25 cellular contexts compared by ENCODE assay signal in genomic region chr11:62747475-62748160, GRCh38. TPM values are rescaled to one million over a fixed set of nuclear protein-coding genes. Genes with fewer than 3 reads are reported as not detected.
DNase-seq lines count a peak whose midpoint lies in the region; ATAC-seq and TF ChIP-seq lines count a peak whose summit lies in the region.
"Had no signal": no experiment of that assay in that cellular context is flagged by ENCODE, and none has a peak within 500 bp of the region (broad histone marks: within the 10 kb centered on the region; RNA-seq: fewer than 3 reads in every experiment).

No MANE protein-coding gene starts in this region.

- DNase-seq in activated CD8-positive, alpha-beta T cell treated with anti-CD3 and anti-CD28 coated beads for 36 hours = no peak
- no peak for DNase-seq in activated CD8-positive, alpha-beta T cell treated with anti-CD3 and anti-CD28 coated beads, Interleukin-2, amount 10 ng/mL, durations not matched to agents 7 days and 5 days
- DNase-seq in kidney tubule cell (ENCODE audit: low spot score) (peak; percentile 31), thyroid gland (peak; percentile 63 to 74), spleen (no peak), left lung (no peak)
- no peak for DNase-seq in activated naive CD4-positive, alpha-beta T cell treated with anti-CD3 and anti-CD28 coated beads for 36 hours
- DNase-seq: activated T-cell treated with anti-CD3 and anti-CD28 coated beads, Interleukin-2, amount 50 U/mL, for 48 hours; COR-L47; DND-41; effector CD4-positive, alpha-beta T cell; IMR-90; NCI-H524 treated with DMSO at 0.1 percent for 48 hours; stimulated activated naive CD4-positive, alpha-beta T cell had no signal

- no peak for TF ChIP-seq CTCF in activated CD8-positive, alpha-beta T cell treated with anti-CD3 and anti-CD28 coated beads for 36 hours (IDR thresholded peaks at IDR 0.05)
- TF ChIP-seq CTCF in thyroid gland (IDR thresholded peaks at IDR 0.05) (no peak), spleen (IDR thresholded peaks at IDR 0.05 in 8 of 11, conservative IDR thresholded peaks at IDR 0.05 in 3 of 11) (no peak), left lung (IDR thresholded peaks at IDR 0.05) (no peak)

- peaks cover 7% of the 10 kb centered on the region for H3K36me3 Mint-ChIP-seq in activated CD8-positive, alpha-beta T cell treated with anti-CD3 and anti-CD28 coated beads for 36 hours (ENCODE audit: low read depth)
- H3K36me3 Mint-ChIP-seq in activated CD8-positive, alpha-beta T cell treated with anti-CD3 and anti-CD28 coated beads, Interleukin-2, amount 10 ng/mL, durations not matched to agents 7 days and 5 days (ENCODE audit: low read depth) = peaks cover 12% of the 10 kb centered on the region
- peaks cover 2% of the 10 kb centered on the region for H3K36me3 Mint-ChIP-seq in activated naive CD4-positive, alpha-beta T cell treated with anti-CD3 and anti-CD28 coated beads for 36 hours (ENCODE audit: low read depth)

- no peaks in the 10 kb centered on the region for H3K9me3 ChIP-seq in thyroid gland
- no peaks in the 10 kb centered on the region for H3K9me3 ChIP-seq in spleen
- H3K9me3 ChIP-seq in left lung = no peaks in the 10 kb centered on the region
- H3K9me3 ChIP-seq: esophagus muscularis mucosa, neutrophil, tibial nerve had no signal

- H3K4me1 ChIP-seq in thyroid gland (peaks cover 3 to 17% of the 10 kb centered on the region in 2 donors), spleen (peaks cover 0 to 48% (median 15%) of the 10 kb centered on the region in 6 donors), left lung (peaks cover 2 to 9% of the 10 kb centered on the region in 2 donors)

- peaks cover 20% of the 10 kb centered on the region for H3K4me1 Mint-ChIP-seq in activated CD8-positive, alpha-beta T cell treated with anti-CD3 and anti-CD28 coated beads for 36 hours (ENCODE audit: low read depth)
- H3K4me1 Mint-ChIP-seq in activated CD8-positive, alpha-beta T cell treated with anti-CD3 and anti-CD28 coated beads, Interleukin-2, amount 10 ng/mL, durations not matched to agents 7 days and 5 days (ENCODE audit: low read depth) = peaks cover 24% of the 10 kb centered on the region
- H3K4me1 Mint-ChIP-seq in activated naive CD4-positive, alpha-beta T cell treated with anti-CD3 and anti-CD28 coated beads for 36 hours (ENCODE audit: low read depth) = peaks cover 26% of the 10 kb centered on the region

- WGBS in thyroid gland, 2 donors = 49 to 52% methylated on average over 9 of the region's 9 CpGs
- 87 to 95% (median 92%) methylated on average over 9 of the region's 9 CpGs for WGBS in spleen, 5 donors

- no peaks in the 10 kb centered on the region for H3K27me3 ChIP-seq in thyroid gland
- H3K27me3 ChIP-seq in spleen (replicated peaks in 1 of 7) = no peaks in the 10 kb centered on the region
- H3K27me3 ChIP-seq in left lung = no peaks in the 10 kb centered on the region
- H3K27me3 ChIP-seq: esophagus muscularis mucosa, neutrophil, tibial nerve had no signal

- ATAC-seq in activated CD8-positive, alpha-beta T cell treated with anti-CD3 and anti-CD28 coated beads for 36 hours = no peak
- ATAC-seq in activated CD8-positive, alpha-beta T cell treated with anti-CD3 and anti-CD28 coated beads, Interleukin-2, amount 10 ng/mL, durations not matched to agents 7 days and 5 days = no peak
- no peak for ATAC-seq in left lung
- ATAC-seq: activated CD4-positive, CD25-positive, alpha-beta regulatory T cell treated with anti-CD3 and anti-CD28 coated beads, Interleukin-2, amount 50 U/mL, for 24 hours; GM12878; HCT116; Right ventricle myocardium inferior had no signal

- TF ChIP-seq POLR2A in thyroid gland (IDR thresholded peaks at IDR 0.05) (no peak), spleen (IDR thresholded peaks at IDR 0.05) (no peak)

- peak overlapping the region; percentile 36 for H3K27ac Mint-ChIP-seq in activated CD8-positive, alpha-beta T cell treated with anti-CD3 and anti-CD28 coated beads for 36 hours
- no peak overlapping the region for H3K27ac Mint-ChIP-seq in activated CD8-positive, alpha-beta T cell treated with anti-CD3 and anti-CD28 coated beads, Interleukin-2, amount 10 ng/mL, durations not matched to agents 7 days and 5 days
- H3K27ac Mint-ChIP-seq in activated naive CD4-positive, alpha-beta T cell treated with anti-CD3 and anti-CD28 coated beads for 36 hours = no peak overlapping the region
- H3K27ac Mint-ChIP-seq: activated naive CD4-positive, alpha-beta T cell treated with anti-CD3 and anti-CD28 coated beads, Interleukin-2, amount 50 U/mL, for 24 hours; B cell had no signal

- POLR2A ChIA-PET in activated CD8-positive, alpha-beta T cell treated with anti-CD3 and anti-CD28 coated beads for 36 hours (lab: Charles Lee) = interaction anchor here (0.7 to 1.4 kb wide), 4 partner anchors 10 to 134 kb away, joined by 3 to 4 read pairs (median 4); partner anchors contain the start of gene SLC3A2
- POLR2A ChIA-PET in activated CD8-positive, alpha-beta T cell treated with anti-CD3 and anti-CD28 coated beads, Interleukin-2, amount 10 ng/mL, durations not matched to agents 7 days and 5 days (lab: Charles Lee) = interaction anchor here (0.6 to 1.7 kb wide), 3 partner anchors 15 to 94 kb away, joined by 4 to 6 read pairs (median 4); partner anchors contain the start of gene STX5

- H3K4me3 ChIP-seq in thyroid gland (replicated peaks in 1 of 3) (no peak overlapping the region), spleen (no peak overlapping the region), left lung (no peak overlapping the region)
- H3K4me3 ChIP-seq: esophagus muscularis mucosa, GM12878, skin epidermis, tibial nerve had no signal

- H3K4me3 Mint-ChIP-seq in activated CD8-positive, alpha-beta T cell treated with anti-CD3 and anti-CD28 coated beads for 36 hours = no peak overlapping the region
- H3K4me3 Mint-ChIP-seq in activated CD8-positive, alpha-beta T cell treated with anti-CD3 and anti-CD28 coated beads, Interleukin-2, amount 10 ng/mL, durations not matched to agents 7 days and 5 days = no peak overlapping the region
- H3K4me3 Mint-ChIP-seq in activated naive CD4-positive, alpha-beta T cell treated with anti-CD3 and anti-CD28 coated beads for 36 hours = no peak overlapping the region
- H3K4me3 Mint-ChIP-seq: activated naive CD4-positive, alpha-beta T cell treated with anti-CD3 and anti-CD28 coated beads, Interleukin-2, amount 50 U/mL, for 24 hours; B cell had no signal

- CTCF ChIA-PET in activated CD8-positive, alpha-beta T cell treated with anti-CD3 and anti-CD28 coated beads for 36 hours (lab: Charles Lee) = interaction anchor here (0.9 to 1.4 kb wide), 6 partner anchors 14 to 115 kb away, joined by 3 to 7 read pairs (median 3); partner anchors contain the start of genes POLR2G and TMEM179B
- CTCF ChIA-PET in activated CD8-positive, alpha-beta T cell treated with anti-CD3 and anti-CD28 coated beads, Interleukin-2, amount 10 ng/mL, durations not matched to agents 7 days and 5 days (lab: Charles Lee) = interaction anchor here (1.1 kb wide), 1 partner anchor 40 kb away, joined by 4 read pairs; the partner anchor contains the start of gene TMEM179B
- CTCF ChIA-PET in activated naive CD4-positive, alpha-beta T cell treated with anti-CD3 and anti-CD28 coated beads for 36 hours (lab: Charles Lee) = interaction anchor here (0.6 to 1.4 kb wide), 4 partner anchors 15 to 120 kb away, joined by 3 to 4 read pairs (median 4); no protein-coding TSS in a partner anchor

- H3K36me3 ChIP-seq in thyroid gland = peaks cover 7 to 8% of the 10 kb centered on the region in 2 donors
- H3K36me3 ChIP-seq in spleen = peaks cover 0 to 38% (median 9%) of the 10 kb centered on the region in 6 donors
- H3K36me3 ChIP-seq in left lung = peaks cover 0 to 12% of the 10 kb centered on the region in 2 donors
- H3K36me3 ChIP-seq: neutrophil had no signal

- H3K9me3 Mint-ChIP-seq in activated CD8-positive, alpha-beta T cell treated with anti-CD3 and anti-CD28 coated beads for 36 hours = no peaks in the 10 kb centered on the region
- H3K9me3 Mint-ChIP-seq in activated CD8-positive, alpha-beta T cell treated with anti-CD3 and anti-CD28 coated beads, Interleukin-2, amount 10 ng/mL, durations not matched to agents 7 days and 5 days (ENCODE audit: insufficient read depth) = no peaks in the 10 kb centered on the region
- H3K9me3 Mint-ChIP-seq in activated naive CD4-positive, alpha-beta T cell treated with anti-CD3 and anti-CD28 coated beads for 36 hours = no peaks in the 10 kb centered on the region
- H3K9me3 Mint-ChIP-seq: activated naive CD4-positive, alpha-beta T cell treated with anti-CD3 and anti-CD28 coated beads, Interleukin-2, amount 50 U/mL, for 24 hours had no signal

- H3K27ac ChIP-seq in angular gyrus (ENCODE audit: low read depth, low read length) (peak overlapping the region; percentile 40), thyroid gland (peak overlapping the region; percentile 57 to 66 (median 65)), spleen (no peak overlapping the region), left lung (no peak overlapping the region)
- H3K27ac ChIP-seq: neutrophil, skin epidermis had no signal

- intact Hi-C loops in activated CD8-positive, alpha-beta T cell treated with anti-CD3 and anti-CD28 coated beads for 36 hours (cut with micrococcal nuclease) = no loop called here
- intact Hi-C loops in thyroid gland (cut with DNase I) = no loop called here
- intact Hi-C loops in spleen (cut with DNase I; ENCODE audit: low total_unique reads) = no loop called here
- intact Hi-C loops in activated naive CD4-positive, alpha-beta T cell treated with anti-CD3 and anti-CD28 coated beads for 36 hours (cut with micrococcal nuclease) = no loop called here
- intact Hi-C loops in left lung (cut with DNase I) = no loop called here

- no peaks in the 10 kb centered on the region for H3K27me3 Mint-ChIP-seq in activated CD8-positive, alpha-beta T cell treated with anti-CD3 and anti-CD28 coated beads for 36 hours
- H3K27me3 Mint-ChIP-seq in activated CD8-positive, alpha-beta T cell treated with anti-CD3 and anti-CD28 coated beads, Interleukin-2, amount 10 ng/mL, durations not matched to agents 7 days and 5 days (ENCODE audit: low read depth) = no peaks in the 10 kb centered on the region
- no peaks in the 10 kb centered on the region for H3K27me3 Mint-ChIP-seq in activated naive CD4-positive, alpha-beta T cell treated with anti-CD3 and anti-CD28 coated beads for 36 hours (ENCODE audit: low read depth)
- H3K27me3 Mint-ChIP-seq: activated naive CD4-positive, alpha-beta T cell treated with anti-CD3 and anti-CD28 coated beads, Interleukin-2, amount 50 U/mL, for 24 hours; B cell had no signal

RNA-seq across cellular contexts. Expression of gene ZBTB3, which starts 6.3 kb away (rescaled TPM):
- total RNA-seq in activated CD8-positive, alpha-beta T cell treated with anti-CD3 and anti-CD28 coated beads for 36 hours = 10 to 100 TPM in 1 of 2 experiments, 1 to 10 TPM in 1; 9.8 to 11.8 TPM
- 10 to 100 TPM; 12.4 to 12.8 TPM for total RNA-seq in activated CD8-positive, alpha-beta T cell treated with anti-CD3 and anti-CD28 coated beads, Interleukin-2, amount 10 ng/mL, durations not matched to agents 7 days and 5 days
- total RNA-seq in thyroid gland = 10 to 100 TPM; 10.1 to 17.1 (median 14.8) TPM
- total RNA-seq in spleen = 10 to 100 TPM in 5 of 7 donors, 1 to 10 TPM in 2; 6.6 to 14.5 (median 11.1) TPM
- 1 to 10 TPM; 3.2 to 4.9 (median 3.9) TPM for polyA plus RNA-seq in spleen
- 10 to 100 TPM; 12.1 to 13.5 TPM for total RNA-seq in activated naive CD4-positive, alpha-beta T cell treated with anti-CD3 and anti-CD28 coated beads for 36 hours
- 10 to 100 TPM; 11.2 TPM for total RNA-seq in left lung

RNA-seq across cellular contexts. Expression of gene POLR2G, which starts 13.8 kb away (rescaled TPM):
- 100 to 1,000 TPM; 109 to 111 TPM for total RNA-seq in activated CD8-positive, alpha-beta T cell treated with anti-CD3 and anti-CD28 coated beads for 36 hours
- total RNA-seq in activated CD8-positive, alpha-beta T cell treated with anti-CD3 and anti-CD28 coated beads, Interleukin-2, amount 10 ng/mL, durations not matched to agents 7 days and 5 days = 10 to 100 TPM; 89.7 to 96.6 TPM
- total RNA-seq in thyroid gland = 10 to 100 TPM; 32.1 to 76.5 (median 50.6) TPM
- 10 to 100 TPM; 52.1 to 74.0 (median 60.2) TPM for total RNA-seq in spleen
- 100 to 1,000 TPM; 129 to 153 (median 135) TPM for polyA plus RNA-seq in spleen
- total RNA-seq in activated naive CD4-positive, alpha-beta T cell treated with anti-CD3 and anti-CD28 coated beads for 36 hours = 100 to 1,000 TPM; 131 to 135 TPM
- 10 to 100 TPM; 64.9 to 70.3 TPM for total RNA-seq in left lung

RNA-seq across cellular contexts. Expression of gene TTC9C, which starts 19.3 kb away (rescaled TPM):
- 10 to 100 TPM; 33.7 to 37.9 TPM for total RNA-seq in activated CD8-positive, alpha-beta T cell treated with anti-CD3 and anti-CD28 coated beads for 36 hours
- 10 to 100 TPM; 44.3 to 46.1 TPM for total RNA-seq in activated CD8-positive, alpha-beta T cell treated with anti-CD3 and anti-CD28 coated beads, Interleukin-2, amount 10 ng/mL, durations not matched to agents 7 days and 5 days
- total RNA-seq in thyroid gland (10 to 100 TPM; 21.3 to 29.3 (median 25.4) TPM), spleen (10 to 100 TPM; 25.4 to 47.1 (median 30.5) TPM), left lung (10 to 100 TPM; 32.2 to 33.0 TPM)
- polyA plus RNA-seq in spleen = 10 to 100 TPM; 27.8 to 35.6 (median 33.4) TPM
- 10 to 100 TPM; 46.6 to 49.5 TPM for total RNA-seq in activated naive CD4-positive, alpha-beta T cell treated with anti-CD3 and anti-CD28 coated beads for 36 hours

RNA-seq across cellular contexts. Expression of gene HNRNPUL2, which starts 20.4 kb away (rescaled TPM):
- total RNA-seq in activated CD8-positive, alpha-beta T cell treated with anti-CD3 and anti-CD28 coated beads for 36 hours = 10 to 100 TPM; 54.9 to 58.6 TPM
- 10 to 100 TPM; 65.4 to 67.0 TPM for total RNA-seq in activated CD8-positive, alpha-beta T cell treated with anti-CD3 and anti-CD28 coated beads, Interleukin-2, amount 10 ng/mL, durations not matched to agents 7 days and 5 days
- total RNA-seq in thyroid gland (10 to 100 TPM; 16.4 to 30.8 (median 21.5) TPM), spleen (10 to 100 TPM; 39.3 to 62.8 (median 48.5) TPM), left lung (10 to 100 TPM; 31.8 to 43.2 TPM)
- polyA plus RNA-seq in spleen = 10 to 100 TPM; 26.4 to 37.1 (median 29.3) TPM
- 10 to 100 TPM; 58.6 to 61.5 TPM for total RNA-seq in activated naive CD4-positive, alpha-beta T cell treated with anti-CD3 and anti-CD28 coated beads for 36 hours

RNA-seq across cellular contexts. Expression of gene TAF6L, which starts 23.6 kb away (rescaled TPM):
- 10 to 100 TPM; 13.7 to 16.7 TPM for total RNA-seq in activated CD8-positive, alpha-beta T cell treated with anti-CD3 and anti-CD28 coated beads for 36 hours
- total RNA-seq in activated CD8-positive, alpha-beta T cell treated with anti-CD3 and anti-CD28 coated beads, Interleukin-2, amount 10 ng/mL, durations not matched to agents 7 days and 5 days = 10 to 100 TPM; 21.8 to 23.7 TPM
- 10 to 100 TPM; 41.2 to 55.0 (median 45.5) TPM for total RNA-seq in thyroid gland
- 10 to 100 TPM; 16.6 to 28.8 (median 23.7) TPM for total RNA-seq in spleen
- polyA plus RNA-seq in spleen = 10 to 100 TPM; 11.9 to 37.5 (median 21.1) TPM
- 10 to 100 TPM in 1 of 2 experiments, 1 to 10 TPM in 1; 8.9 to 10.5 TPM for total RNA-seq in activated naive CD4-positive, alpha-beta T cell treated with anti-CD3 and anti-CD28 coated beads for 36 hours
- total RNA-seq in left lung = 10 to 100 TPM; 14.5 to 24.9 TPM

Comparison
In these comparisons a context has a peak if more than half of its experiments do, and no peak if none do; other contexts are left out.
1. DNase-seq: peak in kidney tubule cell (single experiment) and thyroid gland (2 of 2); none in activated CD8-positive, alpha-beta T cell treated with anti-CD3 and anti-CD28 coated beads for 36 hours (single experiment), activated CD8-positive, alpha-beta T cell treated with anti-CD3 and anti-CD28 coated beads, Interleukin-2, amount 10 ng/mL, durations not matched to agents 7 days and 5 days (single experiment), spleen (single experiment), activated naive CD4-positive, alpha-beta T cell treated with anti-CD3 and anti-CD28 coated beads for 36 hours (single experiment) and left lung (0 of 2).
2. H3K27ac ChIP-seq: peak in angular gyrus (single experiment) and thyroid gland (3 of 3); none in spleen (0 of 8) and left lung (0 of 2).